ENCODE assay signal across 9 cellular contexts in the genomic region with DNA sequence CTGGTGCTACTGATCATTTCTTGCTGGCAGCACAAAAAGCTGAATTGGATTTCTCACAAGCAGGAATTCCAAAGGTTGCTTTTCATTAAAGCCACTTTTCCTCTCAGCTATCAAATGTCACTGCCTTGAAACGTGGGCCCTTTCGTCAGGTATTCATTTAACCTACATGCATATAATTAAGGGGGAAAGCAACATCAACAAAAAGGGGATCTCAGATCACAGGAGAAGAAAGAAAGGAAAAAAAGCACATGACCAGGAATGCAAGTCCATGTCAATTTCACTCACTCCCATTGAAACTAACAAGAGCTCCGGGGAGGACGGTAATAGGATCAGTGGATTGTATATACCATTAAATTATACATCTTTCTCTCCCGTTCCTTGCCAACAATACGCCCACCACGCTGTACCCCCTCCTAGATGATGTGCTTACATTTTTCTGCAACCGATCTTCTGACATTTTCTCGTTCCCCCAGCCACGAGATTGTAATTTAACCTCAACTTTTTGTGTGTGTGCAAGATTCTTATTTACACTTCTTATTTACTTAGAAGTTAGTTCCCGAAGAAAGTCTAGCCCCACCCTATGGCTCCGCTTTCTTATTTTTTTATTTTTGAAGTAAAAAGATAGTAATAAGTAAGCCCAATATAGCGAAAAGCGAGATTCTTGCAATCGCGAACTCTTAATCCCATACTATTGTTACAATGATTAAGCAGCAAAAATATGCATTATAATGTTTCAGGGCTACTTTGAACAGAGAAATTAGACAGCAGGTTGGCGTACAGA. TPM values are rescaled to one million over a fixed set of nuclear protein-coding genes. Genes with fewer than 3 reads are reported as not detected.
A peak's percentile ranks its signal among the peaks of the same experiment; 100 is the strongest.
DNase-seq lines count a peak whose midpoint lies in the region; ATAC-seq and TF ChIP-seq lines count a peak whose summit lies in the region.
"Had no signal": no experiment of that assay in that cellular context is flagged by ENCODE, and none has a peak within 500 bp of the region (broad histone marks: within the 10 kb centered on the region; RNA-seq: fewer than 3 reads in every experiment).

No MANE protein-coding gene starts in this region.

- H3K9me3 ChIP-seq in MG63 = no peaks in the 10 kb centered on the region
- H3K9me3 ChIP-seq in mesodermal cell (ENCODE audit: control insufficient read depth, low read length) = no peaks in the 10 kb centered on the region

- 0% methylated on average over 4 of the region's 17 CpGs; no CpG with 5 or more reads in 1 of the 2 experiments for WGBS in mesodermal cell (ENCODE audit: insufficient coverage in 2 of 2), 2 experiments

- H3K4me1 ChIP-seq in mesodermal cell (ENCODE audit: control insufficient read depth, insufficient read depth, low read length, poor library complexity, severe bottlenecking) = peaks cover 19% of the 10 kb centered on the region

- no peak overlapping the region for H3K27ac Mint-ChIP-seq in activated CD8-positive, alpha-beta T cell treated with anti-CD3 and anti-CD28 coated beads, Interleukin-2, amount 10 ng/mL, durations not matched to agents 7 days and 5 days

- H3K36me3 ChIP-seq in MG63 = no peaks in the 10 kb centered on the region
- no peaks in the 10 kb centered on the region for H3K36me3 ChIP-seq in mesodermal cell (ENCODE audit: control insufficient read depth, insufficient read depth, low read length)

- no peak for TF ChIP-seq CTCF in coronary artery (IDR thresholded peaks at IDR 0.05)

- H3K9me3 Mint-ChIP-seq in activated CD8-positive, alpha-beta T cell treated with anti-CD3 and anti-CD28 coated beads, Interleukin-2, amount 10 ng/mL, durations not matched to agents 7 days and 5 days (ENCODE audit: insufficient read depth) = no peaks in the 10 kb centered on the region

- no peaks in the 10 kb centered on the region for H3K36me3 Mint-ChIP-seq in activated CD8-positive, alpha-beta T cell treated with anti-CD3 and anti-CD28 coated beads, Interleukin-2, amount 10 ng/mL, durations not matched to agents 7 days and 5 days (ENCODE audit: low read depth)

- peaks cover 4% of the 10 kb centered on the region for H3K4me1 Mint-ChIP-seq in activated CD8-positive, alpha-beta T cell treated with anti-CD3 and anti-CD28 coated beads, Interleukin-2, amount 10 ng/mL, durations not matched to agents 7 days and 5 days (ENCODE audit: low read depth)

- H3K4me3 Mint-ChIP-seq in activated CD8-positive, alpha-beta T cell treated with anti-CD3 and anti-CD28 coated beads, Interleukin-2, amount 10 ng/mL, durations not matched to agents 7 days and 5 days = no peak overlapping the region

- no peak for ATAC-seq in activated CD8-positive, alpha-beta T cell treated with anti-CD3 and anti-CD28 coated beads, Interleukin-2, amount 10 ng/mL, durations not matched to agents 7 days and 5 days

- peaks cover 19% of the 10 kb centered on the region for H3K27me3 Mint-ChIP-seq in activated CD8-positive, alpha-beta T cell treated with anti-CD3 and anti-CD28 coated beads, Interleukin-2, amount 10 ng/mL, durations not matched to agents 7 days and 5 days (ENCODE audit: low read depth)

- H3K27ac ChIP-seq in coronary artery (peak overlapping the region; percentile 94 to 96), mesodermal cell (ENCODE audit: low read depth, low read length, severe bottlenecking) (peak overlapping the region; percentile 97)

- POLR2A ChIA-PET in activated CD8-positive, alpha-beta T cell treated with anti-CD3 and anti-CD28 coated beads, Interleukin-2, amount 10 ng/mL, durations not matched to agents 7 days and 5 days (lab: Charles Lee) = no interaction called here

- DNase-seq in A172 (ENCODE audit: low spot score) = peak; percentile 10
- no peak for DNase-seq in MG63
- DNase-seq in coronary artery (ENCODE audit: low spot score) = no peak
- DNase-seq in activated CD8-positive, alpha-beta T cell treated with anti-CD3 and anti-CD28 coated beads, Interleukin-2, amount 10 ng/mL, durations not matched to agents 7 days and 5 days = no peak
- no peak for DNase-seq in Ammon's horn (ENCODE audit: low spot score)
- DNase-seq in stimulated activated CD8-positive, alpha-beta memory T cell treated with anti-CD3 and anti-CD28 coated beads, Interleukin-4, amount 100 ng/mL, for 48 hours = no peak
- DNase-seq in erythroblast (lab: John Stamatoyannopoulos, UW) = no peak

- H3K27me3 ChIP-seq in MG63 = no peaks in the 10 kb centered on the region

- no peak for TF ChIP-seq POLR2A in erythroblast (IDR thresholded peaks at IDR 0.05; ENCODE audit: low read length)

- CTCF ChIA-PET in activated CD8-positive, alpha-beta T cell treated with anti-CD3 and anti-CD28 coated beads, Interleukin-2, amount 10 ng/mL, durations not matched to agents 7 days and 5 days (lab: Charles Lee) = no interaction called here

- H3K4me3 ChIP-seq in MG63 (peak overlapping the region; percentile 66), coronary artery (peak overlapping the region; percentile 82), mesodermal cell (ENCODE audit: extremely low read depth, insufficient read depth, low read length, poor library complexity, severe bottlenecking) (peak overlapping the region; percentile 71)

RNA-seq across cellular contexts. Expression of a gene that starts 0.7 kb away (rescaled TPM):
- total RNA-seq in A172 (2014; rRNA removed; shearing (Covaris generic)) = 2.0 and 2.2 TPM in 2 replicates
- 0.07 and 0.16 TPM in 2 replicates for total RNA-seq in MG63 (2014; rRNA removed; shearing (Covaris generic); ENCODE audit: low replicate concordance)
- 10.8 TPM for polyA plus RNA-seq in mesodermal cell (2013, experiment 1 of 2)
- 13.7 TPM for polyA plus RNA-seq in mesodermal cell (2013, experiment 2 of 2)
- total RNA-seq in activated CD8-positive, alpha-beta T cell treated with anti-CD3 and anti-CD28 coated beads, Interleukin-2, amount 10 ng/mL, durations not matched to agents 7 days and 5 days = not detected
- total RNA-seq: mononuclear cell had no signal
